In genomic region chr2:187102381-187102780, GRCh38 we compare ENCODE assay signal across 22 cellular contexts.
DNase-seq lines count a peak whose midpoint lies in the region; ATAC-seq and TF ChIP-seq lines count a peak whose summit lies in the region.
"Had no signal": no experiment of that assay in that cellular context is flagged by ENCODE, and none has a peak within 500 bp of the region (broad histone marks: within the 10 kb centered on the region; RNA-seq: fewer than 3 reads in every experiment).

No MANE protein-coding gene starts in this region.

- no peaks in the 10 kb centered on the region for H3K9me2 ChIP-seq in OCI-LY7 (ENCODE audit: insufficient read depth, low read length)
- H3K9me2 ChIP-seq: SK-N-SH had no signal

- CTCF ChIA-PET in OCI-LY7 (lab: Charles Lee; ENCODE audit: unreplicated experiment), result no interaction called here

- H3K4me3 ChIP-seq in right atrium auricular region, result no peak overlapping the region
- no peak overlapping the region for H3K4me3 ChIP-seq in left ventricle myocardium inferior
- H3K4me3 ChIP-seq in OCI-LY7 (ENCODE audit: low read depth, low read length, poor library complexity, severe bottlenecking), result no peak overlapping the region
- H3K4me3 ChIP-seq: GM23248, HAP-1 had no signal

- H3K9me3 ChIP-seq in right atrium auricular region (no peaks in the 10 kb centered on the region), left ventricle myocardium inferior (replicated peaks) (peaks cover 5% of the 10 kb centered on the region), OCI-LY7 (ENCODE audit: low read length) (no peaks in the 10 kb centered on the region)
- H3K9me3 ChIP-seq: HAP-1, SK-N-SH had no signal

- H3K27me3 ChIP-seq in right atrium auricular region (no peaks in the 10 kb centered on the region), left ventricle myocardium inferior (ENCODE audit: low read depth) (no peaks in the 10 kb centered on the region)

- ATAC-seq in Right ventricle myocardium inferior, result peak; percentile 81
- no peak for ATAC-seq in HG02870 (IDR thresholded peaks at IDR 0.05; ENCODE audit: unreplicated experiment)
- ATAC-seq: PC-3 had no signal

- H3K36me3 ChIP-seq in right atrium auricular region (no peaks in the 10 kb centered on the region), left ventricle myocardium inferior (no peaks in the 10 kb centered on the region), OCI-LY7 (ENCODE audit: insufficient read depth, low read length) (no peaks in the 10 kb centered on the region)
- H3K36me3 ChIP-seq: HAP-1 had no signal

- no peaks in the 10 kb centered on the region for H3K79me2 ChIP-seq in OCI-LY7 (ENCODE audit: insufficient read depth, low read depth, low read length)

- H2AFZ ChIP-seq in OCI-LY7 (ENCODE audit: low read length), result no peak overlapping the region
- H2AFZ ChIP-seq: GM23248 had no signal

- no peak for TF ChIP-seq CTCF in right atrium auricular region (IDR thresholded peaks at IDR 0.05)
- no peak for TF ChIP-seq CTCF in left ventricle myocardium inferior (IDR thresholded peaks at IDR 0.05; ENCODE audit: borderline replicate concordance)
- TF ChIP-seq CTCF in OCI-LY7 (conservative IDR thresholded peaks at IDR 0.05; ENCODE audit: low read length), result no peak

- intact Hi-C loops in Right ventricle myocardium inferior (cut with DNase I) (no loop called here), left ventricle myocardium inferior (cut with micrococcal nuclease) (no loop called here), OCI-LY7 (cut with micrococcal nuclease; ENCODE audit: unreplicated experiment) (no loop called here)

- H4K20me1 ChIP-seq in OCI-LY7 (ENCODE audit: insufficient read depth, low read length), result no peaks in the 10 kb centered on the region

- H3K4me1 ChIP-seq in right atrium auricular region, result no peaks in the 10 kb centered on the region
- no peaks in the 10 kb centered on the region for H3K4me1 ChIP-seq in left ventricle myocardium inferior
- H3K4me1 ChIP-seq in OCI-LY7 (ENCODE audit: insufficient read depth, low read length, poor library complexity, severe bottlenecking), result no peaks in the 10 kb centered on the region
- H3K4me1 ChIP-seq: HAP-1 had no signal

- no peak overlapping the region for H3K27ac ChIP-seq in right atrium auricular region
- peak overlapping the region; percentile 48 for H3K27ac ChIP-seq in left ventricle myocardium inferior (replicated peaks)
- H3K27ac ChIP-seq in OCI-LY7 (ENCODE audit: low read depth, low read length, poor library complexity, severe bottlenecking), result no peak overlapping the region
- H3K27ac ChIP-seq: C4-2B, GM23248, KMS-11 had no signal

- no peak overlapping the region for H3K4me2 ChIP-seq in OCI-LY7 (ENCODE audit: low read length)
- H3K4me2 ChIP-seq: KMS-11, SK-N-SH had no signal

- DNase-seq in Right ventricle myocardium inferior (ENCODE audit: missing footprints) (no peak), right atrium auricular region (ENCODE audit: low spot score) (no peak), fibroblast of gingiva (ENCODE audit: low read depth) (peak; percentile 77), left ventricle myocardium inferior (no peak), OCI-LY7 (ENCODE audit: low spot score) (no peak), UCSD-AML1 (lab: John Stamatoyannopoulos, UW; ENCODE audit: unreplicated experiment) (no peak)
- DNase-seq: CD8-positive, alpha-beta memory T cell; GM23248; IMR-90; MV-4-11; NCI-H1105 treated with DMSO at 0.1 percent for 48 hours; NCI-H2029 treated with DMSO at 0.1 percent for 48 hours; NCI-H226; NCI-H524 treated with DMSO at 0.1 percent for 48 hours; PC-3; RPMI8226; SIG-M5; SK-N-SH had no signal

- POLR2A ChIA-PET in OCI-LY7 (lab: Charles Lee), result no interaction called here

- no TSS peak for BruUV-seq in OCI-LY7 (replicated peaks; lab: Mats Ljungman, UMichigan)
